1 cellular context compared by ENCODE assay signal in the genomic region with DNA sequence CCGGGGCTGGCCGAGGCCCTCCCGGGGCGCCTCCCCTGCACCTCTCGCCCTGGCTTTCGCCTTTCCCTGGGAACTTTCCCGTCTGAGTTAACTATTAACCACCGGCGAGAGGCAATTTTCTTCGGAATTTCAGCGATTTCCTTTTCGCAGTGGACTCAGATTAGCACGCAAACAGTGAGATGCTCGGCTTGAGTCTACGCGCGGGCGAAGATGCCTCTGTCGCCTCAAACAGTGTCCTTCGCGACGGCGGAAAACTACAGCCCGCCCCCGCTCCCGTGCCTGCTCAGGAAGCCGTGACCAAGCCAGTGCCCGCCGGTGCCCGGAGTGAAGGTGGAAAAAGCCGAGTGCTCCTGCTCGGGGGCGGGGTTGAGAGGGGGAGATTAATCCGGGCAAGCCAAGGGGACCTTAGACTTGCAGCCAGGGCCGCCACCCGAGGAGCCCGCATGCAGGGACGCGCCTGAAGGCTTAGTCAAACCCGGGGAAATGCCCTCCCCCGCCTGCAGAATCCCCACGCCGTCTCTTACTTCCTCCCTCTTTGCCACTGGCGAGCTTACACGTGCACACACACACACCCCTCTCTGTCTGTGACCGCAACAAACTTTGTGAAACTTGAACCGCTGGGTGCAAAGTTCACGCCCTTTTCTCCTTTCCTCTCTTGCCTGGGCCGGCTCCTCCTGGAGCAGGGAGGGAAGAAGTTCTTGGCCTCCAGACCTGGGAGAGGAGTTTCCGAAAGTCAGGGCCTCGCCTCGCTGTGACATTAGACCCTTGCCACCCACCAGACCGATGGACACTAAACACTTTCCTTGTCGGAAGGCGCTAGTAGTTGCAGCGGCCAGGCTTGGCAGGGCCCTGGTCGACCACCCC.
TF ChIP-seq lines count a peak whose summit lies in the region.

No MANE protein-coding gene starts in this region.

TF ChIP-seq in SK-N-SH treated with all-trans-retinoic acid at 6 μM for 48 hours, 23 proteins besides CTCF, POLR2A, EP300 and RAD21 (continued from another document):
- TF ChIP-seq, protein P1, sequence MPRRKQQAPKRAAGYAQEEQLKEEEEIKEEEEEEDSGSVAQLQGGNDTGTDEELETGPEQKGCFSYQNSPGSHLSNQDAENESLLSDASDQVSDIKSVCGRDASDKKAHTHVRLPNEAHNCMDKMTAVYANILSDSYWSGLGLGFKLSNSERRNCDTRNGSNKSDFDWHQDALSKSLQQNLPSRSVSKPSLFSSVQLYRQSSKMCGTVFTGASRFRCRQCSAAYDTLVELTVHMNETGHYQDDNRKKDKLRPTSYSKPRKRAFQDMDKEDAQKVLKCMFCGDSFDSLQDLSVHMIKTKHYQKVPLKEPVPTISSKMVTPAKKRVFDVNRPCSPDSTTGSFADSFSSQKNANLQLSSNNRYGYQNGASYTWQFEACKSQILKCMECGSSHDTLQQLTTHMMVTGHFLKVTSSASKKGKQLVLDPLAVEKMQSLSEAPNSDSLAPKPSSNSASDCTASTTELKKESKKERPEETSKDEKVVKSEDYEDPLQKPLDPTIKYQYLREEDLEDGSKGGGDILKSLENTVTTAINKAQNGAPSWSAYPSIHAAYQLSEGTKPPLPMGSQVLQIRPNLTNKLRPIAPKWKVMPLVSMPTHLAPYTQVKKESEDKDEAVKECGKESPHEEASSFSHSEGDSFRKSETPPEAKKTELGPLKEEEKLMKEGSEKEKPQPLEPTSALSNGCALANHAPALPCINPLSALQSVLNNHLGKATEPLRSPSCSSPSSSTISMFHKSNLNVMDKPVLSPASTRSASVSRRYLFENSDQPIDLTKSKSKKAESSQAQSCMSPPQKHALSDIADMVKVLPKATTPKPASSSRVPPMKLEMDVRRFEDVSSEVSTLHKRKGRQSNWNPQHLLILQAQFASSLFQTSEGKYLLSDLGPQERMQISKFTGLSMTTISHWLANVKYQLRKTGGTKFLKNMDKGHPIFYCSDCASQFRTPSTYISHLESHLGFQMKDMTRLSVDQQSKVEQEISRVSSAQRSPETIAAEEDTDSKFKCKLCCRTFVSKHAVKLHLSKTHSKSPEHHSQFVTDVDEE (CRISPR knock-in tag; IDR thresholded peaks at IDR 0.05): no peak
- TF ChIP-seq CSDC2 (CRISPR knock-in tag; IDR thresholded peaks at IDR 0.05) (no peak), ZNF565 (CRISPR knock-in tag; conservative IDR thresholded peaks at IDR 0.05; ENCODE audit: low read depth) (no peak), ZFP30 (CRISPR knock-in tag; IDR thresholded peaks at IDR 0.05) (no peak), PPARA (CRISPR knock-in tag; IDR thresholded peaks at IDR 0.05; ENCODE audit: borderline replicate concordance) (no peak), BACH2 (CRISPR knock-in tag; IDR thresholded peaks at IDR 0.05; ENCODE audit: borderline replicate concordance) (no peak), ZNF8 (CRISPR knock-in tag; IDR thresholded peaks at IDR 0.05) (no peak), RARB (CRISPR knock-in tag; IDR thresholded peaks at IDR 0.05) (no peak), TOX (CRISPR knock-in tag; IDR thresholded peaks at IDR 0.05; ENCODE audit: borderline replicate concordance) (no peak), ESRRG (CRISPR knock-in tag; IDR thresholded peaks at IDR 0.05) (no peak), ARNTL (CRISPR knock-in tag; IDR thresholded peaks at IDR 0.05; ENCODE audit: borderline replicate concordance, low read depth) (no peak), ISL1 (CRISPR knock-in tag; IDR thresholded peaks at IDR 0.05) (no peak), CSRNP3 (CRISPR knock-in tag; IDR thresholded peaks at IDR 0.05) (no peak), TCF4 (CRISPR knock-in tag; IDR thresholded peaks at IDR 0.05; ENCODE audit: borderline replicate concordance) (no peak), ZFP3 (CRISPR knock-in tag; IDR thresholded peaks at IDR 0.05) (no peak), ZC3H10 (CRISPR knock-in tag; IDR thresholded peaks at IDR 0.05) (no peak)
